16 cellular contexts compared by ENCODE assay signal in the genomic region with DNA sequence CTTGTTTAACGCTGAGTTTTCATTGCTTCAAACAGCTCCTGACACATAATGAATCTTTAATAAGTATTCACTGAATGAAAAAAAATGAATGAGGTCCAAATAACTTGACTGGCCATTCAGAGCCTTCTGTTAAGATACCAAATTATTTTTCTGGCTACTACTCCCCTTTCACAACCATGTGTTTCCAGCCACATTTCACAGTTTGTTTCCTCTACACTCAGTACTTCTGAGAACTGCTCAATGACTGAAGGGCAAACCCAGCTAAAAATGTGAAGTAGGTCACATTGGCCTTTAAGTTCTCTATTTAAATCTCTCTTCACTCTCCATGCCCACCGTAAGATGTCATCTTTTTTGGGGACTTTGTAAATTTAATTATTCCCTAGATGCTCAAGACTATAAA.
"Had no signal": no experiment of that assay in that cellular context is flagged by ENCODE, and none has a peak within 500 bp of the region (broad histone marks: within the 10 kb centered on the region; RNA-seq: fewer than 3 reads in every experiment).

No MANE protein-coding gene starts in this region.

- H3K27ac ChIP-seq: RWPE1 had no signal

- H3K9me3 ChIP-seq: MG63, SK-N-SH had no signal

- H3K36me3 ChIP-seq: MG63 had no signal

- H3K9ac ChIP-seq: SK-N-SH had no signal

- H3K4me2 ChIP-seq: SK-N-SH had no signal

- H3K4me3 ChIP-seq: MG63 had no signal

- DNase-seq: Karpas-422, KG1, MG63, NCI-H1092, NCI-H1436, NCI-H187, NCI-H2029, NCI-H2081 treated with DMSO at 0.1 percent for 48 hours, NCI-H2171, NCI-H226, NCI-H524, NCI-H526 treated with DMSO at 0.1 percent for 48 hours, NCI-H748 treated with DMSO at 0.1 percent for 48 hours, SHP77, SK-N-SH had no signal

- H3K27me3 ChIP-seq: MG63 had no signal
